18 cellular contexts compared by ENCODE assay signal in the genomic region with DNA sequence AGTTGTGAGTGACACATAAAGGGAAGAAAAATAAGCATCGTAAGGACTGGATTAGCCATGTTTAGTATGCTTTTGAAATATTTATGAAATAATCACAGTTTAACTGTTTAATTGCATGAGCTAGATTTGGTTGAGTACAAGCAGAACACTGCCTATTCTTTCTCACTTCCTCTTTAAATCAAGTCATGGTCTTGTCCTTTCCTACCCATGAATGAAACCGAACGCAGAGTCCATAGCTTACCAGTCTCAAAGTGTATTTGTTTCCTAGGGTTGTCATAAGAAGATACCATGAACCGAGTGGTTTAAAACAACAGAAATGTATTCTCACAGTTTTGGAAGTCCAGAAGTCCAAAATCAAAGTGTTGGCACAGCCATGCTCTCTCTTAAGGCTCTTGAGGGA.
DNase-seq lines count a peak whose midpoint lies in the region; ATAC-seq, FAIRE-seq and TF ChIP-seq lines count a peak whose summit lies in the region.
"Had no signal": no experiment of that assay in that cellular context is flagged by ENCODE, and none has a peak within 500 bp of the region (broad histone marks: within the 10 kb centered on the region; RNA-seq: fewer than 3 reads in every experiment).

No MANE protein-coding gene starts in this region.

- no peak for DNase-seq in A549 (ENCODE audit: low read depth in 1 of 2, low spot score in 1 of 2)
- no peak for DNase-seq in MV-4-11 (lab: John Stamatoyannopoulos, UW)
- DNase-seq in medulla oblongata (ENCODE audit: extremely low spot score): no peak
- no peak for DNase-seq in DMS153 treated with DMSO at 0.1 percent for 48 hours (lab: John Stamatoyannopoulos, UW; ENCODE audit: unreplicated experiment)
- DNase-seq in left lung: no peak
- DNase-seq: COR-L47; effector CD4-positive, alpha-beta T cell; foreskin melanocyte; KG1; mucosa of descending colon; NCI-H2107; pancreas; stimulated activated CD8-positive, alpha-beta memory T cell treated with anti-CD3 and anti-CD28 coated beads, Interleukin-4, amount 100 ng/mL, for 48 hours; upper lobe of left lung had no signal

- ATAC-seq in A549 (no peak), GM19035 (IDR thresholded peaks at IDR 0.05; ENCODE audit: unreplicated experiment) (peak; percentile 89), GM21786 (IDR thresholded peaks at IDR 0.05; ENCODE audit: unreplicated experiment) (peak; percentile 58), HG03097 (IDR thresholded peaks at IDR 0.05; ENCODE audit: low FRiP score, unreplicated experiment) (peak; percentile 57), left lung (no peak)
- ATAC-seq: HCT116, mucosa of descending colon, pancreas had no signal

- CTCF ChIA-PET in A549 (lab: Yijun Ruan, JAX): no interaction called here

- peak; percentile 96 for FAIRE-seq in A549 (lab: Jason Lieb, UNC)

- no peaks in the 10 kb centered on the region for H3K36me3 ChIP-seq in left lung
- H3K36me3 ChIP-seq: pancreas, upper lobe of left lung had no signal

- peak overlapping the region in 1 of 2 experiments; percentile 51; a peak in 1 of 6 replicates for H3K27ac ChIP-seq in A549
- H3K27ac ChIP-seq in left lung: no peak overlapping the region
- H3K27ac ChIP-seq: pancreas, upper lobe of left lung had no signal

- TF ChIP-seq POLR2A in A549 (IDR thresholded peaks at IDR 0.05; ENCODE audit: low read length): no peak

- no peaks in the 10 kb centered on the region for H3K27me3 ChIP-seq in left lung
- H3K27me3 ChIP-seq: pancreas, upper lobe of left lung had no signal

- TF ChIP-seq CTCF in A549 (IDR thresholded peaks at IDR 0.05): no peak
- TF ChIP-seq CTCF in left lung (IDR thresholded peaks at IDR 0.05): no peak

- no peak overlapping the region for H3K4me2 ChIP-seq in A549

- no peak overlapping the region for H3K4me3 ChIP-seq in A549
- no peak overlapping the region for H3K4me3 ChIP-seq in left lung
- H3K4me3 ChIP-seq: mucosa of descending colon, pancreas, upper lobe of left lung had no signal

- H3K9me3 ChIP-seq in A549 (no peaks in the 10 kb centered on the region), left lung (no peaks in the 10 kb centered on the region)
- H3K9me3 ChIP-seq: mucosa of descending colon, pancreas, upper lobe of left lung had no signal

- H3K4me1 ChIP-seq in A549: peaks cover 25% of the 10 kb centered on the region
- H3K4me1 ChIP-seq in left lung: no peaks in the 10 kb centered on the region
- H3K4me1 ChIP-seq: pancreas, upper lobe of left lung had no signal

- no peak for TF ChIP-seq EP300 in A549 (IDR thresholded peaks at IDR 0.05)

- 37% methylated on average over 4 of the region's 4 CpGs for WGBS in A549 (ENCODE audit: missing lambda C conversion rate)

- no peak for TF ChIP-seq RAD21 in A549 (conservative IDR thresholded peaks at IDR 0.05 in 1 of 2, IDR thresholded peaks at IDR 0.05 in 1 of 2)

- intact Hi-C loops in left lung (cut with DNase I): no loop called here

- POLR2A ChIA-PET in A549 (lab: Yijun Ruan, JAX): no interaction called here

TF ChIP-seq in A549, 52 proteins besides CTCF, POLR2A, EP300 and RAD21:
- no peak for TF ChIP-seq CHD4 (IDR thresholded peaks at IDR 0.05; ENCODE audit: borderline replicate concordance)
- TF ChIP-seq BHLHE40 (IDR thresholded peaks at IDR 0.05; ENCODE audit: low read depth, low read length): no peak
- TF ChIP-seq, protein P1, sequence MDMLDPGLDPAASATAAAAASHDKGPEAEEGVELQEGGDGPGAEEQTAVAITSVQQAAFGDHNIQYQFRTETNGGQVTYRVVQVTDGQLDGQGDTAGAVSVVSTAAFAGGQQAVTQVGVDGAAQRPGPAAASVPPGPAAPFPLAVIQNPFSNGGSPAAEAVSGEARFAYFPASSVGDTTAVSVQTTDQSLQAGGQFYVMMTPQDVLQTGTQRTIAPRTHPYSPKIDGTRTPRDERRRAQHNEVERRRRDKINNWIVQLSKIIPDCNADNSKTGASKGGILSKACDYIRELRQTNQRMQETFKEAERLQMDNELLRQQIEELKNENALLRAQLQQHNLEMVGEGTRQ (IDR thresholded peaks at IDR 0.05): no peak
- no peak for TF ChIP-seq JUNB (IDR thresholded peaks at IDR 0.05)
- no peak for TF ChIP-seq POLR2AphosphoS2 (conservative IDR thresholded peaks at IDR 0.05; ENCODE audit: low read length)
- TF ChIP-seq FOSB (CRISPR knock-in tag; IDR thresholded peaks at IDR 0.05): no peak
- no peak for TF ChIP-seq JUN (IDR thresholded peaks at IDR 0.05)
- TF ChIP-seq, protein P2, sequence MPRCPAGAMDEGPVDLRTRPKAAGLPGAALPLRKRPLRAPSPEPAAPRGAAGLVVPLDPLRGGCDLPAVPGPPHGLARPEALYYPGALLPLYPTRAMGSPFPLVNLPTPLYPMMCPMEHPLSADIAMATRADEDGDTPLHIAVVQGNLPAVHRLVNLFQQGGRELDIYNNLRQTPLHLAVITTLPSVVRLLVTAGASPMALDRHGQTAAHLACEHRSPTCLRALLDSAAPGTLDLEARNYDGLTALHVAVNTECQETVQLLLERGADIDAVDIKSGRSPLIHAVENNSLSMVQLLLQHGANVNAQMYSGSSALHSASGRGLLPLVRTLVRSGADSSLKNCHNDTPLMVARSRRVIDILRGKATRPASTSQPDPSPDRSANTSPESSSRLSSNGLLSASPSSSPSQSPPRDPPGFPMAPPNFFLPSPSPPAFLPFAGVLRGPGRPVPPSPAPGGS (IDR thresholded peaks at IDR 0.05): no peak
- no peak for TF ChIP-seq GATA3 (IDR thresholded peaks at IDR 0.05; ENCODE audit: borderline replicate concordance)
- no peak for TF ChIP-seq FOXS1 (CRISPR knock-in tag; IDR thresholded peaks at IDR 0.05)
- no peak for TF ChIP-seq NR3C1 (IDR thresholded peaks at IDR 0.05)
- TF ChIP-seq HOXA7 (CRISPR knock-in tag; IDR thresholded peaks at IDR 0.05): no peak
- no peak for TF ChIP-seq MAX (IDR thresholded peaks at IDR 0.05)
- TF ChIP-seq ZFP36 (IDR thresholded peaks at IDR 0.05; ENCODE audit: borderline replicate concordance, partially characterized antibody): no peak
- TF ChIP-seq RCOR1 (IDR thresholded peaks at IDR 0.05; ENCODE audit: low read depth, low read length): no peak
- no peak for TF ChIP-seq RFX5 (IDR thresholded peaks at IDR 0.05)
- TF ChIP-seq HOXB13 (CRISPR knock-in tag; IDR thresholded peaks at IDR 0.05; ENCODE audit: low read depth): no peak
TF ChIP-seq in A549: peak in this region for 0.

Comparison
In these comparisons a context has a peak if more than half of its experiments do, and no peak if none do; other contexts are left out.
1. ATAC-seq: peak in GM19035 (single experiment), GM21786 (single experiment) and HG03097 (single experiment); none in A549 (0 of 2) and left lung (single experiment).